Comparison of ENCODE assay signal across 1 cellular context in the genomic region with DNA sequence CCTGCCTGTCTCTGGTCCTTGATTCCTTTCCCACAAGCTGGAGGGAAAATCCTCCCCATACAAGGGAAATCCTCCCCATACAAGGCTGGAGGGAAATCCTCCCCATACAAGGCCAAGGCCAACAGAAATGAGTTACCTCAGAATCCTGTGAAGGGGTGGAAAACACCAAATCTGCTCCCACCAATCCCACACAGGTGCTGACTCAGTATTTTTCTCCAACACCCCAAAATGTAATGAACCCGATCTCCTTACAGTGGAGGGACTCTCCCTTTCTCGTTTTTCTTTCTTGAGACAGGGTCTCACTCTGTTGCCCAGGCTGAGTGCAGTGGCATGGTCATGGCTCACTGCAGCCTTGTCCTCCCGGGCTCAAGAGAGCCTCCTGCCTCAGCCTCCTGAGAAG.
TF ChIP-seq lines count a peak whose summit lies in the region.

No MANE protein-coding gene starts in this region.

TF ChIP-seq in IMR-90, 13 proteins besides CTCF, POLR2A, EP300 and RAD21:
- TF ChIP-seq RCOR1 (IDR thresholded peaks at IDR 0.05; ENCODE audit: insufficient replicate concordance, low read length) (no peak), MAFK (IDR thresholded peaks at IDR 0.05; ENCODE audit: low read depth, low read length) (peak; percentile 78)
